Comparison of ENCODE assay signal across 1 cellular context in genomic region chr10:46022978-46023702, GRCh38.
TF ChIP-seq lines count a peak whose summit lies in the region.

No MANE protein-coding gene starts in this region.

TF ChIP-seq in GM12878, 131 proteins besides CTCF, POLR2A, EP300 and RAD21 (continued from another document):
- TF ChIP-seq NKRF (conservative IDR thresholded peaks at IDR 0.05), result peak; percentile 61; the same call in 1 of the 2 replicates
- no peak for TF ChIP-seq ZNF24 (IDR thresholded peaks at IDR 0.05)
- TF ChIP-seq IRF5 (IDR thresholded peaks at IDR 0.05; ENCODE audit: borderline replicate concordance), result no peak
- TF ChIP-seq ATF7 (IDR thresholded peaks at IDR 0.05; ENCODE audit: low read depth), result no peak
- peak; percentile 25 for TF ChIP-seq MEF2B (IDR thresholded peaks at IDR 0.05; ENCODE audit: partially characterized antibody, poor library complexity, severe bottlenecking)
- TF ChIP-seq PBX3 (IDR thresholded peaks at IDR 0.05; ENCODE audit: insufficient replicate concordance, low read depth, low read length), result no peak
- TF ChIP-seq SIN3A (IDR thresholded peaks at IDR 0.05; ENCODE audit: low read depth, low read length), result no peak; the same call in 1 of the 2 replicates
- 0 out of 2 replicates have a peak, but pooled peaks have one; percentile 35 for TF ChIP-seq CHD2 (IDR thresholded peaks at IDR 0.05; ENCODE audit: borderline replicate concordance, low read depth, low read length)
- peak; percentile 57; the same call in 1 of the 2 replicates for TF ChIP-seq ATF2 (IDR thresholded peaks at IDR 0.05; ENCODE audit: low read length)
- no peak for TF ChIP-seq NFXL1 (IDR thresholded peaks at IDR 0.05; ENCODE audit: borderline replicate concordance)
- peak in 1 of 2 experiments; percentile 72; a peak in 2 of 4 replicates for TF ChIP-seq BHLHE40 (IDR thresholded peaks at IDR 0.05; ENCODE audit: borderline replicate concordance in 1 of 2, low read depth in 2 of 2, low read length in 1 of 2)
- TF ChIP-seq IKZF1 (conservative IDR thresholded peaks at IDR 0.05), result peak; percentile 79
- TF ChIP-seq NBN (IDR thresholded peaks at IDR 0.05), result peak; percentile 48; the same call in 1 of the 2 replicates
- no peak for TF ChIP-seq NRF1 (conservative IDR thresholded peaks at IDR 0.05; ENCODE audit: low read depth, low read length)
- peak; percentile 72 for TF ChIP-seq EED (IDR thresholded peaks at IDR 0.05; ENCODE audit: low read depth)
- 0 out of 2 replicates have a peak, but pooled peaks have one; percentile 14 for TF ChIP-seq JUNB (IDR thresholded peaks at IDR 0.05)
- TF ChIP-seq YY1 (IDR thresholded peaks at IDR 0.05; ENCODE audit: low read depth, low read length), result 0 out of 2 replicates have a peak, but pooled peaks have one; percentile 10
- TF ChIP-seq ESRRA (IDR thresholded peaks at IDR 0.05; ENCODE audit: low read length), result no peak
- TF ChIP-seq TCF12 (IDR thresholded peaks at IDR 0.05; ENCODE audit: low read depth, low read length), result no peak
